Comparison of ENCODE assay signal across 15 cellular contexts in the genomic region with DNA sequence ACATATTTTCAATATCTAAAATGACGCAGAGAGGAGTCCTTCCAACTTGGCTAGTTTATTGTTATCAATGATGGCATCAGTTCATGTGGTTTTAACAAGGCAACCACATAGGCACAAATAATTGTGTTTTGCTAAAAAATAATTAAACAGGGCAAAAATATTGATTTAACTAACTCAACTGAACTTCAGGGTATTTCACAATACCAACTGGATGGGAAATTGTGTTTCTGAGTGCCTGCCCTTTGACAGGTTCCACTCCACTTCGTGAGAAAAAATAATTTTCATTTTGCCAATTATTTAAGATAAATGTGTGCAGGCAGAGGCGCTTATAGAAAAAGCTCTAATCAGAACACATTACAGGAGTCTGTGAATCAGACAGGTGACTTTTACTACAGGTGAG.
"Had no signal": no experiment of that assay in that cellular context is flagged by ENCODE, and none has a peak within 500 bp of the region (broad histone marks: within the 10 kb centered on the region; RNA-seq: fewer than 3 reads in every experiment).

No MANE protein-coding gene starts in this region.

- H3K9me3 ChIP-seq: MG63, SK-N-SH had no signal

- H3K4me3 Mint-ChIP-seq: IgD-negative memory B cell had no signal

- DNase-seq: Kasumi-1, NCI-H1092, NCI-H1417 treated with DMSO at 0.1 percent for 48 hours, NCI-H1694 treated with DMSO at 0.1 percent for 48 hours, NCI-H2171, NCI-H510A, NCI-H524 treated with DMSO at 0.1 percent for 48 hours, RPMI8226, SHP77, SK-N-SH had no signal

- H3K27ac ChIP-seq: HL-60, KMS-11 had no signal

- H3K27ac Mint-ChIP-seq: IgD-negative memory B cell had no signal

- H3K27me3 Mint-ChIP-seq: IgD-negative memory B cell had no signal

- H3K9me3 Mint-ChIP-seq: IgD-negative memory B cell had no signal

- H3K4me3 ChIP-seq: K562, MG63 had no signal

- H3K36me3 Mint-ChIP-seq: IgD-negative memory B cell had no signal

- H3K9me2 ChIP-seq: SK-N-SH had no signal

- H3K4me1 Mint-ChIP-seq: IgD-negative memory B cell had no signal

- H3K27me3 ChIP-seq: MG63 had no signal

- H3K36me3 ChIP-seq: MG63 had no signal

- H3K4me2 ChIP-seq: KMS-11, SK-N-SH had no signal

- H3K9ac ChIP-seq: KMS-11, SK-N-SH had no signal
